ENCODE assay signal across 8 cellular contexts in the genomic region with DNA sequence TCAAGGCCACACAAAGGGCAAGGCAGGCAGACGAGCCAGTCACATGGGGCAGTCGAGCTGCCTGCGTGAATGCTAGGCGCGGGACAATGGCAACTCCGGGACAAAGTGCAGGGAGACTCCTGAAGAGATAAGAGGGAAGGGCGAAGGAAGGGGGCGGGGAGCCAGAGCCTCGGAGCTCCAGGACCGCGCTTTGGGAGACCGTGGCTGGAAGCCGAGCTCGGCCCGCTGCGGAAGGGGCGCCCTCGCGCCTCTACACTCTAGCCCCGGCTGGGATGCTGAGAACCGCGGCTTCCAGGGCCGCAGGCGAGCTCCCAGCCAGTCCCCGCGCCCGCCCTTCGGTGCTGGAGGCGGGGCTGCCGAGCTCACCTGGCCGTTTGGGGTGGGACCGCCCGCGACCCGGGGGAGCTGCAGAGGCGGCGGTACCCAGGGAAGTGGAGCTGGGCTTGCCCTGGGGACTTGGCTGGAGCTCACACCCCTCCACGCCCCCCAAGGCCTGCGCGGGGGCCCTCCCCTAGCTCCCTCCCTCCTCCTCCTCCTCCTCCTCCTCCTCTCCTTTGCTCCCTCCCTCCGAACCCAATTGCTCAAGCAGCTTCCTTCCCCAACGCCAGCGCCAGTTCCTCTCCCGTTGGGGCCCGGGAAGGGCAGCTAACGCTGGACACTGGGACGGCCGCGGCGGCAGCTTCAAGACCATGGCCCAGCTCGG. TPM values are rescaled to one million over a fixed set of nuclear protein-coding genes. Genes with fewer than 3 reads are reported as not detected.
A peak's percentile ranks its signal among the peaks of the same experiment; 100 is the strongest.
DNase-seq lines count a peak whose midpoint lies in the region; ATAC-seq and TF ChIP-seq lines count a peak whose summit lies in the region.

A gene with protein sequence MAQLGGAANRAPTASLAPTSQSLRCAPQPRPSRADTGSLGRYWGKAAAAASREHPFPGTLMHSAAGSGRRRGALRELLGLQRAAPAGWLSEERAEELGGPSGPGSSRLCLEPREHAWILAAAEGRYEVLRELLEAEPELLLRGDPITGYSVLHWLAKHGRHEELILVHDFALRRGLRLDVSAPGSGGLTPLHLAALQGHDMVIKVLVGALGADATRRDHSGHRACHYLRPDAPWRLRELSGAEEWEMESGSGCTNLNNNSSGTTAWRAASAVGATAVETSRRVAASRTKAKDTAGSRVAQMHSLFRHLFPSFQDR (plus strand): TSS at position 610 of the 703 bp plus-strand sequence. CDS start 80 bp downstream, at position 690.

- H3K36me3 Mint-ChIP-seq in activated CD8-positive, alpha-beta T cell treated with anti-CD3 and anti-CD28 coated beads, Interleukin-2, amount 10 ng/mL, durations not matched to agents 7 days and 5 days (ENCODE audit: low read depth): no peaks in the 10 kb centered on the region
- no peaks in the 10 kb centered on the region for H3K36me3 Mint-ChIP-seq in natural killer cell treated with Interleukin-12 subunit alpha and Interleukin-12 subunit beta and Interleukin-15 and Interleukin-18, amount 100 ng/mL, for 72 hours

- peak within 1 kb of the TSS; percentile 68 for H3K4me3 Mint-ChIP-seq in activated CD8-positive, alpha-beta T cell treated with anti-CD3 and anti-CD28 coated beads, Interleukin-2, amount 10 ng/mL, durations not matched to agents 7 days and 5 days
- H3K4me3 Mint-ChIP-seq in natural killer cell treated with Interleukin-12 subunit alpha and Interleukin-12 subunit beta and Interleukin-15 and Interleukin-18, amount 100 ng/mL, for 72 hours: peak within 1 kb of the TSS; percentile 89

- no peaks in the 10 kb centered on the region for H3K79me2 ChIP-seq in fibroblast of lung (ENCODE audit: control insufficient read depth, insufficient read depth, low read length)

- POLR2A ChIA-PET in activated CD8-positive, alpha-beta T cell treated with anti-CD3 and anti-CD28 coated beads, Interleukin-2, amount 10 ng/mL, durations not matched to agents 7 days and 5 days (lab: Charles Lee): interaction anchor here (1.1 to 6.6 kb wide), 4 partner anchors 34 to 113 kb away, joined by 3 to 48 read pairs (median 12); a partner anchor contains a TSS

- H3K27ac ChIP-seq in fibroblast of lung (ENCODE audit: insufficient read depth, low read length): no peak within 1 kb of the TSS

- no peaks in the 10 kb centered on the region for H3K27me3 ChIP-seq in fibroblast of lung (ENCODE audit: control insufficient read depth, insufficient read depth, low read length)

- no peaks in the 10 kb centered on the region for H3K9me3 Mint-ChIP-seq in activated CD8-positive, alpha-beta T cell treated with anti-CD3 and anti-CD28 coated beads, Interleukin-2, amount 10 ng/mL, durations not matched to agents 7 days and 5 days (ENCODE audit: insufficient read depth)
- H3K9me3 Mint-ChIP-seq in natural killer cell treated with Interleukin-12 subunit alpha and Interleukin-12 subunit beta and Interleukin-15 and Interleukin-18, amount 100 ng/mL, for 72 hours: no peaks in the 10 kb centered on the region

- peak within 1 kb of the TSS; percentile 98 for H3K27ac Mint-ChIP-seq in activated CD8-positive, alpha-beta T cell treated with anti-CD3 and anti-CD28 coated beads, Interleukin-2, amount 10 ng/mL, durations not matched to agents 7 days and 5 days
- H3K27ac Mint-ChIP-seq in natural killer cell treated with Interleukin-12 subunit alpha and Interleukin-12 subunit beta and Interleukin-15 and Interleukin-18, amount 100 ng/mL, for 72 hours: peak within 1 kb of the TSS; percentile 97 to 100

- DNase-seq in ELF-1 (ENCODE audit: low read depth, low spot score) (peak; percentile 83), Kasumi-1 (lab: John Stamatoyannopoulos, UW) (peak; percentile 25 to 40), fibroblast of lung (ENCODE audit: low read depth in 2 of 2) (peak in 1 of 2 donors; percentile 21), NCI-H2029 treated with DMSO at 0.1 percent for 48 hours (lab: John Stamatoyannopoulos, UW) (no peak)
- peak; percentile 33 for DNase-seq in activated CD8-positive, alpha-beta T cell treated with anti-CD3 and anti-CD28 coated beads, Interleukin-2, amount 10 ng/mL, durations not matched to agents 7 days and 5 days
- no peak for DNase-seq in natural killer cell treated with Interleukin-12 subunit alpha and Interleukin-12 subunit beta and Interleukin-15 and Interleukin-18, amount 100 ng/mL, for 72 hours (ENCODE audit: low spot score)

- peak; percentile 25 for ATAC-seq in activated CD8-positive, alpha-beta T cell treated with anti-CD3 and anti-CD28 coated beads, Interleukin-2, amount 10 ng/mL, durations not matched to agents 7 days and 5 days
- peak in 1 of 2 donors; percentile 4 for ATAC-seq in natural killer cell treated with Interleukin-12 subunit alpha and Interleukin-12 subunit beta and Interleukin-15 and Interleukin-18, amount 100 ng/mL, for 72 hours
- ATAC-seq in GM21423 (IDR thresholded peaks at IDR 0.05; ENCODE audit: unreplicated experiment): no peak
- ATAC-seq in HG03354 (IDR thresholded peaks at IDR 0.05; ENCODE audit: poor library complexity, severe bottlenecking, unreplicated experiment): no peak

- H3K9me3 ChIP-seq in fibroblast of lung (ENCODE audit: control insufficient read depth, insufficient read depth, low read depth, low read length): no peaks in the 10 kb centered on the region

- TF ChIP-seq CTCF in fibroblast of lung (conservative IDR thresholded peaks at IDR 0.05 in 1 of 2, IDR thresholded peaks at IDR 0.05 in 1 of 2; ENCODE audit: low read depth in 1 of 2, low read length in 2 of 2): no peak

- H4K20me1 ChIP-seq in fibroblast of lung (ENCODE audit: control insufficient read depth, extremely low read depth, insufficient read depth, low read length): no peaks in the 10 kb centered on the region

- H3K9ac ChIP-seq in fibroblast of lung (ENCODE audit: insufficient read depth, low read length): no peak within 1 kb of the TSS

- CTCF ChIA-PET in activated CD8-positive, alpha-beta T cell treated with anti-CD3 and anti-CD28 coated beads, Interleukin-2, amount 10 ng/mL, durations not matched to agents 7 days and 5 days (lab: Charles Lee): interaction anchor here (0.6 to 3.5 kb wide), 15 partner anchors 17 to 275 kb away, joined by 3 to 17 read pairs (median 4); a partner anchor contains a TSS

- H3K4me2 ChIP-seq in fibroblast of lung (ENCODE audit: extremely low read depth, insufficient read depth, low read length): peak within 1 kb of the TSS; percentile 44

- H3K4me3 ChIP-seq in fibroblast of lung (replicated peaks in 1 of 4; ENCODE audit: control extremely low read depth in 1 of 4, insufficient read depth in 1 of 4, low read depth in 3 of 4, low read length in 4 of 4): peak within 1 kb of the TSS; percentile 19 to 54 (median 27)

- H3K4me1 ChIP-seq in fibroblast of lung (ENCODE audit: control insufficient read depth, extremely low read depth, insufficient read depth, low read length): no peaks in the 10 kb centered on the region

- no peaks in the 10 kb centered on the region for H3K27me3 Mint-ChIP-seq in activated CD8-positive, alpha-beta T cell treated with anti-CD3 and anti-CD28 coated beads, Interleukin-2, amount 10 ng/mL, durations not matched to agents 7 days and 5 days (ENCODE audit: low read depth)
- H3K27me3 Mint-ChIP-seq in natural killer cell treated with Interleukin-12 subunit alpha and Interleukin-12 subunit beta and Interleukin-15 and Interleukin-18, amount 100 ng/mL, for 72 hours: no peaks in the 10 kb centered on the region

- peak within 1 kb of the TSS; percentile 17 for H2AFZ ChIP-seq in fibroblast of lung (ENCODE audit: low read length)

- peaks cover 55% of the 10 kb centered on the region for H3K4me1 Mint-ChIP-seq in activated CD8-positive, alpha-beta T cell treated with anti-CD3 and anti-CD28 coated beads, Interleukin-2, amount 10 ng/mL, durations not matched to agents 7 days and 5 days (ENCODE audit: low read depth)
- H3K4me1 Mint-ChIP-seq in natural killer cell treated with Interleukin-12 subunit alpha and Interleukin-12 subunit beta and Interleukin-15 and Interleukin-18, amount 100 ng/mL, for 72 hours (ENCODE audit: low read depth in 2 of 2): peaks cover 33 to 41% of the 10 kb centered on the region in 2 donors

- no peaks in the 10 kb centered on the region for H3K36me3 ChIP-seq in fibroblast of lung (ENCODE audit: control insufficient read depth, insufficient read depth, low read length)

RNA-seq across cellular contexts. Expression of the gene that starts here (rescaled TPM):
- total RNA-seq in activated CD8-positive, alpha-beta T cell treated with anti-CD3 and anti-CD28 coated beads, Interleukin-2, amount 10 ng/mL, durations not matched to agents 7 days and 5 days: 1 to 10 TPM in 1 of 2 experiments, under 1 TPM in 1; 0.92 to 1.4 TPM
- total RNA-seq in fibroblast of lung: 0.26 and 0.83 TPM in 2 replicates
- polyA plus RNA-seq in fibroblast of lung: 0.10 and 0.15 TPM in 2 replicates
- polyA plus RNA-seq in fibroblast of lung (2012): 0.16 and 0.27 TPM in 2 replicates
- not detected in 2 replicates for polyA minus RNA-seq in fibroblast of lung (ENCODE audit: low replicate concordance)
- total RNA-seq in natural killer cell treated with Interleukin-12 subunit alpha and Interleukin-12 subunit beta and Interleukin-15 and Interleukin-18, amount 100 ng/mL, for 72 hours: not detected

Comparison
In these comparisons a context has a peak if more than half of its experiments do, and no peak if none do; other contexts are left out.
1. DNase-seq: peak in ELF-1 (single experiment), Kasumi-1 (2 of 2) and activated CD8-positive, alpha-beta T cell treated with anti-CD3 and anti-CD28 coated beads, Interleukin-2, amount 10 ng/mL, durations not matched to agents 7 days and 5 days (single experiment); none in natural killer cell treated with Interleukin-12 subunit alpha and Interleukin-12 subunit beta and Interleukin-15 and Interleukin-18, amount 100 ng/mL, for 72 hours (single experiment) and NCI-H2029 treated with DMSO at 0.1 percent for 48 hours (single experiment).